Comparison of ENCODE assay signal across 1 cellular context in genomic region chr1:210584439-210585113, GRCh38.
TF ChIP-seq lines count a peak whose summit lies in the region.

No MANE protein-coding gene starts in this region.

TF ChIP-seq in H1, 55 proteins besides CTCF, POLR2A, EP300 and RAD21:
- no peak for TF ChIP-seq CTBP2 (IDR thresholded peaks at IDR 0.05; ENCODE audit: borderline replicate concordance, insufficient read depth, insufficient read length, low read length)
- no peak for TF ChIP-seq GABPA (IDR thresholded peaks at IDR 0.05; ENCODE audit: borderline replicate concordance, insufficient read depth, low read length)
- no peak for TF ChIP-seq PHF8 (conservative IDR thresholded peaks at IDR 0.05; ENCODE audit: low read depth, low read length)
- TF ChIP-seq, protein P1, sequence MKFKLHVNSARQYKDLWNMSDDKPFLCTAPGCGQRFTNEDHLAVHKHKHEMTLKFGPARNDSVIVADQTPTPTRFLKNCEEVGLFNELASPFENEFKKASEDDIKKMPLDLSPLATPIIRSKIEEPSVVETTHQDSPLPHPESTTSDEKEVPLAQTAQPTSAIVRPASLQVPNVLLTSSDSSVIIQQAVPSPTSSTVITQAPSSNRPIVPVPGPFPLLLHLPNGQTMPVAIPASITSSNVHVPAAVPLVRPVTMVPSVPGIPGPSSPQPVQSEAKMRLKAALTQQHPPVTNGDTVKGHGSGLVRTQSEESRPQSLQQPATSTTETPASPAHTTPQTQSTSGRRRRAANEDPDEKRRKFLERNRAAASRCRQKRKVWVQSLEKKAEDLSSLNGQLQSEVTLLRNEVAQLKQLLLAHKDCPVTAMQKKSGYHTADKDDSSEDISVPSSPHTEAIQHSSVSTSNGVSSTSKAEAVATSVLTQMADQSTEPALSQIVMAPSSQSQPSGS (IDR thresholded peaks at IDR 0.05; ENCODE audit: low read length) = no peak
- TF ChIP-seq, protein P2, sequence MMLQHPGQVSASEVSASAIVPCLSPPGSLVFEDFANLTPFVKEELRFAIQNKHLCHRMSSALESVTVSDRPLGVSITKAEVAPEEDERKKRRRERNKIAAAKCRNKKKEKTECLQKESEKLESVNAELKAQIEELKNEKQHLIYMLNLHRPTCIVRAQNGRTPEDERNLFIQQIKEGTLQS (IDR thresholded peaks at IDR 0.05; ENCODE audit: insufficient read depth, low read depth, low read length) = no peak
- no peak for TF ChIP-seq FOSL1 (IDR thresholded peaks at IDR 0.05; ENCODE audit: insufficient read depth, low read depth, low read length)
- no peak for TF ChIP-seq BCL11A (IDR thresholded peaks at IDR 0.05; ENCODE audit: low read depth in 2 of 2, low read length in 2 of 2)
- TF ChIP-seq RFX5 (IDR thresholded peaks at IDR 0.05; ENCODE audit: borderline replicate concordance, low read depth, low read length) = no peak
- no peak for TF ChIP-seq ZNF274 (IDR thresholded peaks at IDR 0.05; ENCODE audit: borderline replicate concordance, extremely low read depth, low read length)
- TF ChIP-seq USF2 (IDR thresholded peaks at IDR 0.05; ENCODE audit: low read length) = no peak
- TF ChIP-seq SUZ12 (IDR thresholded peaks at IDR 0.05; ENCODE audit: low read length) = no peak
- TF ChIP-seq TCF12 (IDR thresholded peaks at IDR 0.05; ENCODE audit: low read depth, low read length) = no peak
- no peak for TF ChIP-seq EZH2 (IDR thresholded peaks at IDR 0.05; ENCODE audit: low read depth, low read length, severe bottlenecking)
- no peak for TF ChIP-seq CHD1 (IDR thresholded peaks at IDR 0.05; ENCODE audit: low read depth, low read length)
- TF ChIP-seq, protein P3, sequence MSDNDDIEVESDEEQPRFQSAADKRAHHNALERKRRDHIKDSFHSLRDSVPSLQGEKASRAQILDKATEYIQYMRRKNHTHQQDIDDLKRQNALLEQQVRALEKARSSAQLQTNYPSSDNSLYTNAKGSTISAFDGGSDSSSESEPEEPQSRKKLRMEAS (IDR thresholded peaks at IDR 0.05) = no peak
- TF ChIP-seq KDM5A (IDR thresholded peaks at IDR 0.05; ENCODE audit: low read length) = no peak
- TF ChIP-seq GTF2F1 (IDR thresholded peaks at IDR 0.05; ENCODE audit: borderline replicate concordance, low read depth, low read length) = no peak
- TF ChIP-seq KDM4A (IDR thresholded peaks at IDR 0.05; ENCODE audit: low read depth, low read length, severe bottlenecking) = no peak
- no peak for TF ChIP-seq RNF2 (IDR thresholded peaks at IDR 0.05; ENCODE audit: borderline replicate concordance, low read depth, low read length, missing control alignments, poor library complexity, severe bottlenecking)
- TF ChIP-seq HDAC6 (IDR thresholded peaks at IDR 0.05; ENCODE audit: low read depth, low read length) = no peak
- TF ChIP-seq CEBPB (IDR thresholded peaks at IDR 0.05; ENCODE audit: low read depth, low read length) = no peak
- TF ChIP-seq KDM1A (IDR thresholded peaks at IDR 0.05; ENCODE audit: borderline replicate concordance, low read length) = no peak
- TF ChIP-seq CBX8 (IDR thresholded peaks at IDR 0.05; ENCODE audit: borderline replicate concordance, low read depth, low read length) = no peak
- no peak for TF ChIP-seq SIX5 (IDR thresholded peaks at IDR 0.05; ENCODE audit: low read depth, low read length)
- TF ChIP-seq SP2 (IDR thresholded peaks at IDR 0.05; ENCODE audit: low read length) = no peak
- TF ChIP-seq YY1 (IDR thresholded peaks at IDR 0.05; ENCODE audit: low read depth, low read length) = 0 out of 2 replicates have a peak, but pooled peaks have one; percentile 30
- no peak for TF ChIP-seq ASH2L (IDR thresholded peaks at IDR 0.05; ENCODE audit: low read length)
- no peak for TF ChIP-seq CBX5 (IDR thresholded peaks at IDR 0.05; ENCODE audit: low read depth, low read length)
- TF ChIP-seq SIRT6 (IDR thresholded peaks at IDR 0.05; ENCODE audit: low read length) = no peak
- no peak for TF ChIP-seq CHD2 (IDR thresholded peaks at IDR 0.05; ENCODE audit: low read length)
- peak; percentile 6; the same call in 1 of the 2 replicates for TF ChIP-seq JUND (IDR thresholded peaks at IDR 0.05; ENCODE audit: low read length)
- no peak for TF ChIP-seq SRF (IDR thresholded peaks at IDR 0.05; ENCODE audit: low read depth, low read length)
- TF ChIP-seq TAF7 (optimal IDR thresholded peaks at IDR 0.05; ENCODE audit: borderline replicate concordance, low read depth, low read length) = no peak
- no peak for TF ChIP-seq HDAC2 (IDR thresholded peaks at IDR 0.05; ENCODE audit: borderline replicate concordance in 1 of 2, low read depth in 2 of 2, low read length in 2 of 2)
- TF ChIP-seq SP1 (IDR thresholded peaks at IDR 0.05; ENCODE audit: low read depth, low read length) = no peak
- TF ChIP-seq TEAD4 (IDR thresholded peaks at IDR 0.05; ENCODE audit: low read depth, low read length) = no peak
- 0 out of 4 replicates have a peak, but pooled peaks of 1 of the 2 experiments have one; percentile 68 for TF ChIP-seq SIN3A (conservative IDR thresholded peaks at IDR 0.05 in 1 of 2, IDR thresholded peaks at IDR 0.05 in 1 of 2; ENCODE audit: low read depth in 1 of 2, low read length in 2 of 2)
- TF ChIP-seq RXRA (IDR thresholded peaks at IDR 0.05; ENCODE audit: insufficient read depth, low read depth, low read length) = 0 out of 2 replicates have a peak, but pooled peaks have one; percentile 67
- no peak for TF ChIP-seq CREB1 (IDR thresholded peaks at IDR 0.05)
- peak; percentile 62; the same call in 1 of the 2 replicates for TF ChIP-seq MAFK (IDR thresholded peaks at IDR 0.05; ENCODE audit: low read depth, low read length)
- no peak for TF ChIP-seq CHD7 (IDR thresholded peaks at IDR 0.05; ENCODE audit: insufficient replicate concordance, low read length)
- TF ChIP-seq NRF1 (IDR thresholded peaks at IDR 0.05; ENCODE audit: low read depth, low read length) = no peak
- no peak for TF ChIP-seq TBP (IDR thresholded peaks at IDR 0.05; ENCODE audit: low read depth, low read length)
- peak; percentile 24; the same call in 1 of the 2 replicates for TF ChIP-seq BACH1 (IDR thresholded peaks at IDR 0.05; ENCODE audit: low read length)
TF ChIP-seq in H1: peak in this region for 6.
